1 cellular context compared by ENCODE assay signal in the genomic region with DNA sequence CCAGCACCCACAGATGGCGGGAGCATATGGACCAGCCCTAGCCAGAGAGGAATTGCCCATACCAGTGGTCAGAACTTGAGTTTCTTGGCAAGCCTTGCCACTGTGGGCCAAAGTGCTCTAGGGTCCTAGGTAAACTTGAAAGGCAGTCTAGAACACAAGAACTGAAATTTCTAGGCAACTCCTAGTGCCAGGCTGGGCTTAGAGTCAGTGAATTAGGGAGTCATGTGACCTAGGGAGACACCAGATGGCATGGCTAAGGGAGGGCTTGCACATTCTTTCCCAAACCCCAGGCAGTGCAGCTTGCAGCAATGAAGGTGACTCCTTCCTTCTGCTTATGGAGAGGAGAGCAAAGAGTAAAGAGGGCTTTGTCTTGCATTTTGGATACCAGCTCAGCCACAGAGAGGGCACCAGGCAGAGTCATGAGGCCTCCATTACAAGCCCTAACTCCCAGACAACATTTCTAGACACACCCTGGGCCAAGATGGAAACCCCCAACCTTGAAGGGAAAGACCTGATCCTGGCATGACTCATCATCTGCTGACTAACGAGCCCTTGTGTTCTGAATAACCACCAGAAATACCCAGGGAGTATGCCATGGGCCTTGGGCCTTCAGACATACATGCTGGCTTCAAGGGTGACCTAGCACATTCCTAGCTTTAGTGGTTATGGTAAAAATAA.
TF ChIP-seq lines count a peak whose summit lies in the region.

No MANE protein-coding gene starts in this region.

TF ChIP-seq in K562, 482 proteins besides CTCF, POLR2A, EP300 and RAD21:
- TF ChIP-seq, protein P1, sequence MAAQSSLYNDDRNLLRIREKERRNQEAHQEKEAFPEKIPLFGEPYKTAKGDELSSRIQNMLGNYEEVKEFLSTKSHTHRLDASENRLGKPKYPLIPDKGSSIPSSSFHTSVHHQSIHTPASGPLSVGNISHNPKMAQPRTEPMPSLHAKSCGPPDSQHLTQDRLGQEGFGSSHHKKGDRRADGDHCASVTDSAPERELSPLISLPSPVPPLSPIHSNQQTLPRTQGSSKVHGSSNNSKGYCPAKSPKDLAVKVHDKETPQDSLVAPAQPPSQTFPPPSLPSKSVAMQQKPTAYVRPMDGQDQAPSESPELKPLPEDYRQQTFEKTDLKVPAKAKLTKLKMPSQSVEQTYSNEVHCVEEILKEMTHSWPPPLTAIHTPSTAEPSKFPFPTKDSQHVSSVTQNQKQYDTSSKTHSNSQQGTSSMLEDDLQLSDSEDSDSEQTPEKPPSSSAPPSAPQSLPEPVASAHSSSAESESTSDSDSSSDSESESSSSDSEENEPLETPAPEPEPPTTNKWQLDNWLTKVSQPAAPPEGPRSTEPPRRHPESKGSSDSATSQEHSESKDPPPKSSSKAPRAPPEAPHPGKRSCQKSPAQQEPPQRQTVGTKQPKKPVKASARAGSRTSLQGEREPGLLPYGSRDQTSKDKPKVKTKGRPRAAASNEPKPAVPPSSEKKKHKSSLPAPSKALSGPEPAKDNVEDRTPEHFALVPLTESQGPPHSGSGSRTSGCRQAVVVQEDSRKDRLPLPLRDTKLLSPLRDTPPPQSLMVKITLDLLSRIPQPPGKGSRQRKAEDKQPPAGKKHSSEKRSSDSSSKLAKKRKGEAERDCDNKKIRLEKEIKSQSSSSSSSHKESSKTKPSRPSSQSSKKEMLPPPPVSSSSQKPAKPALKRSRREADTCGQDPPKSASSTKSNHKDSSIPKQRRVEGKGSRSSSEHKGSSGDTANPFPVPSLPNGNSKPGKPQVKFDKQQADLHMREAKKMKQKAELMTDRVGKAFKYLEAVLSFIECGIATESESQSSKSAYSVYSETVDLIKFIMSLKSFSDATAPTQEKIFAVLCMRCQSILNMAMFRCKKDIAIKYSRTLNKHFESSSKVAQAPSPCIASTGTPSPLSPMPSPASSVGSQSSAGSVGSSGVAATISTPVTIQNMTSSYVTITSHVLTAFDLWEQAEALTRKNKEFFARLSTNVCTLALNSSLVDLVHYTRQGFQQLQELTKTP (IDR thresholded peaks at IDR 0.05; ENCODE audit: low read depth in 1 of 2, partially characterized antibody in 2 of 2): no peak
- TF ChIP-seq BRD9 (IDR thresholded peaks at IDR 0.05; ENCODE audit: low read depth, partially characterized antibody): no peak
- TF ChIP-seq SP1 (CRISPR knock-in tag; IDR thresholded peaks at IDR 0.05): no peak
- TF ChIP-seq, protein P2, sequence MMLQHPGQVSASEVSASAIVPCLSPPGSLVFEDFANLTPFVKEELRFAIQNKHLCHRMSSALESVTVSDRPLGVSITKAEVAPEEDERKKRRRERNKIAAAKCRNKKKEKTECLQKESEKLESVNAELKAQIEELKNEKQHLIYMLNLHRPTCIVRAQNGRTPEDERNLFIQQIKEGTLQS (IDR thresholded peaks at IDR 0.05): peak; percentile 27; the same call in 1 of the 2 replicates
- TF ChIP-seq, protein P2 (CRISPR knock-in tag; conservative IDR thresholded peaks at IDR 0.05): no peak
- TF ChIP-seq, protein P3, sequence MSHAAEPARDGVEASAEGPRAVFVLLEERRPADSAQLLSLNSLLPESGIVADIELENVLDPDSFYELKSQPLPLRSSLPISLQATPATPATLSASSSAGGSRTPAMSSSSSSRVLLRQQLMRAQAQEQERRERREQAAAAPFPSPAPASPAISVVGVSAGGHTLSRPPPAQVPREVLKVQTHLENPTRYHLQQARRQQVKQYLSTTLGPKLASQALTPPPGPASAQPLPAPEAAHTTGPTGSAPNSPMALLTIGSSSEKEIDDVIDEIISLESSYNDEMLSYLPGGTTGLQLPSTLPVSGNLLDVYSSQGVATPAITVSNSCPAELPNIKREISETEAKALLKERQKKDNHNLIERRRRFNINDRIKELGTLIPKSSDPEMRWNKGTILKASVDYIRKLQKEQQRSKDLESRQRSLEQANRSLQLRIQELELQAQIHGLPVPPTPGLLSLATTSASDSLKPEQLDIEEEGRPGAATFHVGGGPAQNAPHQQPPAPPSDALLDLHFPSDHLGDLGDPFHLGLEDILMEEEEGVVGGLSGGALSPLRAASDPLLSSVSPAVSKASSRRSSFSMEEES (CRISPR knock-in tag; IDR thresholded peaks at IDR 0.05): peak; percentile 53; the same call in 1 of the 2 replicates
- TF ChIP-seq SMARCB1 (IDR thresholded peaks at IDR 0.05; ENCODE audit: insufficient read length, low read depth): no peak
- TF ChIP-seq FOSL1 (tag; conservative IDR thresholded peaks at IDR 0.05): peak; percentile 24; the same call in 1 of the 2 replicates
- TF ChIP-seq TRIM24 (IDR thresholded peaks at IDR 0.05): no peak
- no peak for TF ChIP-seq MAZ (CRISPR knock-in tag; conservative IDR thresholded peaks at IDR 0.05 in 1 of 2, IDR thresholded peaks at IDR 0.05 in 1 of 2)
- TF ChIP-seq, protein P4, sequence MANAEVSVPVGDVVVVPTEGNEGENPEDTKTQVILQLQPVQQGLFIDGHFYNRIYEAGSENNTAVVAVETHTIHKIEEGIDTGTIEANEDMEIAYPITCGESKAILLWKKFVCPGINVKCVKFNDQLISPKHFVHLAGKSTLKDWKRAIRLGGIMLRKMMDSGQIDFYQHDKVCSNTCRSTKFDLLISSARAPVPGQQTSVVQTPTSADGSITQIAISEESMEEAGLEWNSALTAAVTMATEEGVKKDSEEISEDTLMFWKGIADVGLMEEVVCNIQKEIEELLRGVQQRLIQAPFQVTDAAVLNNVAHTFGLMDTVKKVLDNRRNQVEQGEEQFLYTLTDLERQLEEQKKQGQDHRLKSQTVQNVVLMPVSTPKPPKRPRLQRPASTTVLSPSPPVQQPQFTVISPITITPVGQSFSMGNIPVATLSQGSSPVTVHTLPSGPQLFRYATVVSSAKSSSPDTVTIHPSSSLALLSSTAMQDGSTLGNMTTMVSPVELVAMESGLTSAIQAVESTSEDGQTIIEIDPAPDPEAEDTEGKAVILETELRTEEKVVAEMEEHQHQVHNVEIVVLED (CRISPR knock-in tag; IDR thresholded peaks at IDR 0.05): no peak
- TF ChIP-seq, protein P5, sequence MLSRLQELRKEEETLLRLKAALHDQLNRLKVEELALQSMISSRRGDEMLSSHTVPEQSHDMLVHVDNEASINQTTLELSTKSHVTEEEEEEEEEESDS (CRISPR knock-in tag; IDR thresholded peaks at IDR 0.05): no peak
- TF ChIP-seq SMAD3 (CRISPR knock-in tag; conservative IDR thresholded peaks at IDR 0.05): no peak
